In genomic region chr3:143674100-143674968, GRCh38 we compare ENCODE assay signal across 8 cellular contexts.
A peak's percentile ranks its signal among the peaks of the same experiment; 100 is the strongest.
DNase-seq lines count a peak whose midpoint lies in the region; ATAC-seq and TF ChIP-seq lines count a peak whose summit lies in the region.

No MANE protein-coding gene starts in this region.

- H3K4me1 ChIP-seq in SJSA1 (replicated peaks) (no peaks in the 10 kb centered on the region), upper lobe of right lung (no peaks in the 10 kb centered on the region)

- H3K27me3 ChIP-seq in GM06990 (replicated peaks; ENCODE audit: control insufficient read depth, insufficient read depth, low read length) = no peaks in the 10 kb centered on the region
- no peaks in the 10 kb centered on the region for H3K27me3 ChIP-seq in SJSA1 (replicated peaks)
- H3K27me3 ChIP-seq in upper lobe of right lung = no peaks in the 10 kb centered on the region

- no peak overlapping the region for H3K27ac ChIP-seq in SJSA1
- H3K27ac ChIP-seq in upper lobe of right lung = no peak overlapping the region

- TF ChIP-seq CTCF in GM06990 (IDR thresholded peaks at IDR 0.05; ENCODE audit: insufficient read depth, low read length, poor library complexity, severe bottlenecking) (peak; percentile 93), upper lobe of right lung (IDR thresholded peaks at IDR 0.05) (peak; percentile 95)

- no peaks in the 10 kb centered on the region for H3K9me3 Mint-ChIP-seq in activated naive CD4-positive, alpha-beta T cell treated with anti-CD3 and anti-CD28 coated beads for 36 hours

- peak; percentile 97 for ATAC-seq in upper lobe of right lung

- H3K9me3 ChIP-seq in SJSA1 (replicated peaks) (no peaks in the 10 kb centered on the region), upper lobe of right lung (no peaks in the 10 kb centered on the region)

- H3K4me3 Mint-ChIP-seq in activated naive CD4-positive, alpha-beta T cell treated with anti-CD3 and anti-CD28 coated beads for 36 hours = peak overlapping the region; percentile 46

- intact Hi-C loops in activated naive CD4-positive, alpha-beta T cell treated with anti-CD3 and anti-CD28 coated beads for 36 hours (cut with micrococcal nuclease) = loop anchor here (1.0 to 5.0 kb wide), 6 partner anchors 26 to 847 kb away; no protein-coding TSS in a partner anchor
- intact Hi-C loops in upper lobe of right lung (cut with DNase I) = no loop called here

- no peaks in the 10 kb centered on the region for H3K36me3 Mint-ChIP-seq in activated naive CD4-positive, alpha-beta T cell treated with anti-CD3 and anti-CD28 coated beads for 36 hours (ENCODE audit: low read depth)

- no peaks in the 10 kb centered on the region for H3K36me3 ChIP-seq in GM06990 (ENCODE audit: control insufficient read depth, insufficient read depth, low read length)
- no peaks in the 10 kb centered on the region for H3K36me3 ChIP-seq in SJSA1
- no peaks in the 10 kb centered on the region for H3K36me3 ChIP-seq in upper lobe of right lung

- DNase-seq in GM06990 (ENCODE audit: extremely low read depth, insufficient read length) (peak; percentile 73), HCEC 1CT (peak; percentile 63), M059J (ENCODE audit: low read depth) (peak; percentile 67), SJSA1 (ENCODE audit: low read depth in 1 of 2, low spot score in 2 of 2) (peak; percentile 50 to 52), glomerular visceral epithelial cell (ENCODE audit: extremely low spot score) (peak; percentile 74), pons (ENCODE audit: low spot score) (peak; percentile 91), upper lobe of right lung (peak; percentile 70)
- peak; percentile 89 for DNase-seq in activated naive CD4-positive, alpha-beta T cell treated with anti-CD3 and anti-CD28 coated beads for 36 hours

- H3K4me3 ChIP-seq in GM06990 (replicated peaks; ENCODE audit: low read depth, low read length) (no peak overlapping the region), SJSA1 (no peak overlapping the region), upper lobe of right lung (no peak overlapping the region)

- H3K4me1 Mint-ChIP-seq in activated naive CD4-positive, alpha-beta T cell treated with anti-CD3 and anti-CD28 coated beads for 36 hours (ENCODE audit: low read depth) = peaks cover 10% of the 10 kb centered on the region

- CTCF ChIA-PET in activated naive CD4-positive, alpha-beta T cell treated with anti-CD3 and anti-CD28 coated beads for 36 hours (lab: Charles Lee) = interaction anchor here (0.6 to 3.0 kb wide), 26 partner anchors 8 to 1006 kb away, joined by 3 to 16 read pairs (median 3); partner anchors contain the start of gene CHST2

- no peak overlapping the region for H3K27ac Mint-ChIP-seq in activated naive CD4-positive, alpha-beta T cell treated with anti-CD3 and anti-CD28 coated beads for 36 hours

- H3K27me3 Mint-ChIP-seq in activated naive CD4-positive, alpha-beta T cell treated with anti-CD3 and anti-CD28 coated beads for 36 hours (ENCODE audit: low read depth) = no peaks in the 10 kb centered on the region
